ENCODE assay signal across 12 cellular contexts in the genomic region with DNA sequence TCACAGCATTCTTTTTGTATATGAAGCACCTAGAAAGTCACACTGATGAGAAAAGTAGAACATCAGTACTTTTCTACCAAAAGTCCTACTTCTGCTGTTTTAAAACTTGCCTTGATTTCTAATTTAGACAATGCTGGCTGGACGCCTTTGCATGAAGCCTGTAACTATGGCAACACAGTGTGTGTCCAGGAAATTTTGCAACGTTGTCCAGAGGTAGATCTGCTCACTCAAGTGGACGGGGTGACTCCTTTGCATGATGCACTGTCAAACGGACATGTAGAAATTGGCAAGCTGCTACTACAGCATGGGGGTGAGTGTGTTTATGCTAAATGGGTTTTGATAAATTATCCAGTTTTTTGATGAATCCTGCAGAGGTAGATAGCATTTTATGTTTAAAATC.
DNase-seq lines count a peak whose midpoint lies in the region; ATAC-seq and TF ChIP-seq lines count a peak whose summit lies in the region.
"Had no signal": no experiment of that assay in that cellular context is flagged by ENCODE, and none has a peak within 500 bp of the region (broad histone marks: within the 10 kb centered on the region; RNA-seq: fewer than 3 reads in every experiment).

No MANE protein-coding gene starts in this region.

- H3K4me3 Mint-ChIP-seq in immature natural killer cell = no peak overlapping the region
- no peak overlapping the region for H3K4me3 Mint-ChIP-seq in activated CD4-positive, alpha-beta T cell treated with anti-CD3 and anti-CD28 coated beads, Interleukin-2, amount 10 ng/mL, durations not matched to agents 7 days and 5 days

- H3K27ac ChIP-seq in right atrium auricular region = no peak overlapping the region
- H3K27ac ChIP-seq in testis = no peak overlapping the region
- H3K27ac ChIP-seq: SJCRH30, tibial nerve had no signal

- 36 to 43% methylated on average over 4 of the region's 4 CpGs for WGBS in testis, 2 donors

- CTCF ChIA-PET in activated CD4-positive, alpha-beta T cell treated with anti-CD3 and anti-CD28 coated beads, Interleukin-2, amount 10 ng/mL, durations not matched to agents 7 days and 5 days (lab: Charles Lee) = no interaction called here

- H3K36me3 Mint-ChIP-seq in immature natural killer cell = peaks cover 11 to 29% (median 15%) of the 10 kb centered on the region in 3 donors
- peaks cover 15% of the 10 kb centered on the region for H3K36me3 Mint-ChIP-seq in activated CD4-positive, alpha-beta T cell treated with anti-CD3 and anti-CD28 coated beads, Interleukin-2, amount 10 ng/mL, durations not matched to agents 7 days and 5 days (ENCODE audit: low read depth)

- H3K4me1 ChIP-seq in right atrium auricular region = peaks cover 0 to 4% of the 10 kb centered on the region in 2 donors
- no peaks in the 10 kb centered on the region for H3K4me1 ChIP-seq in testis
- H3K4me1 ChIP-seq: SJCRH30 had no signal

- H3K4me1 Mint-ChIP-seq in immature natural killer cell = peaks cover 7 to 20% of the 10 kb centered on the region in 2 donors
- H3K4me1 Mint-ChIP-seq in activated CD4-positive, alpha-beta T cell treated with anti-CD3 and anti-CD28 coated beads, Interleukin-2, amount 10 ng/mL, durations not matched to agents 7 days and 5 days = peaks cover 4% of the 10 kb centered on the region

- no peak for DNase-seq in Right ventricle myocardium superior
- DNase-seq in right atrium auricular region (ENCODE audit: low spot score) = no peak
- peak; percentile 46 for DNase-seq in SHP77 treated with DMSO at 0.1 percent for 48 hours (lab: John Stamatoyannopoulos, UW)
- peak; percentile 93 for DNase-seq in fibroblast of pulmonary artery (ENCODE audit: low read depth)
- peak; percentile 29 for DNase-seq in testis
- DNase-seq in immature natural killer cell = no peak
- no peak for DNase-seq in activated CD4-positive, alpha-beta T cell treated with anti-CD3 and anti-CD28 coated beads, Interleukin-2, amount 10 ng/mL, durations not matched to agents 7 days and 5 days
- DNase-seq in AG08396 (ENCODE audit: low spot score) = no peak
- DNase-seq: SJCRH30; stimulated activated CD4-positive, alpha-beta T cell treated with anti-CD3 and anti-CD28 coated beads, Interleukin-2, amount 100 ng/mL, for 24 hours had no signal

- TF ChIP-seq CTCF in right atrium auricular region (IDR thresholded peaks at IDR 0.05) (no peak), fibroblast of pulmonary artery (IDR thresholded peaks at IDR 0.05; ENCODE audit: low read length, missing control alignments) (no peak), testis (IDR thresholded peaks at IDR 0.05) (no peak)

- intact Hi-C loops in Right ventricle myocardium superior (cut with DNase I) (loop anchor here (5.0 kb wide), 1 partner anchor 165 kb away; no protein-coding TSS in a partner anchor), testis (cut with DNase I; ENCODE audit: low total_unique reads) (no loop called here)

- no peak for TF ChIP-seq POLR2A in testis (IDR thresholded peaks at IDR 0.05)

- no peak overlapping the region for H3K4me3 ChIP-seq in right atrium auricular region
- H3K4me3 ChIP-seq in fibroblast of pulmonary artery (replicated peaks; ENCODE audit: low read depth, low read length) = no peak overlapping the region
- H3K4me3 ChIP-seq in testis = no peak overlapping the region
- H3K4me3 ChIP-seq: lung, SJCRH30, tibial nerve had no signal

- peak overlapping the region in 1 of 6 donors; percentile 41 for H3K27ac Mint-ChIP-seq in immature natural killer cell
- H3K27ac Mint-ChIP-seq in activated CD4-positive, alpha-beta T cell treated with anti-CD3 and anti-CD28 coated beads, Interleukin-2, amount 10 ng/mL, durations not matched to agents 7 days and 5 days = no peak overlapping the region

- H3K27me3 Mint-ChIP-seq in immature natural killer cell (ENCODE audit: low read depth in 3 of 3) = peaks cover 0 to 4% (median 0%) of the 10 kb centered on the region in 3 donors
- H3K27me3 Mint-ChIP-seq in activated CD4-positive, alpha-beta T cell treated with anti-CD3 and anti-CD28 coated beads, Interleukin-2, amount 10 ng/mL, durations not matched to agents 7 days and 5 days = no peaks in the 10 kb centered on the region

- ATAC-seq in Right ventricle myocardium superior (ENCODE audit: poor library complexity) = peak; percentile 55

- H3K9me3 ChIP-seq in right atrium auricular region = no peaks in the 10 kb centered on the region
- H3K9me3 ChIP-seq in testis = no peaks in the 10 kb centered on the region
- H3K9me3 ChIP-seq: SJCRH30, tibial nerve had no signal

- H3K36me3 ChIP-seq in right atrium auricular region = no peaks in the 10 kb centered on the region
- no peaks in the 10 kb centered on the region for H3K36me3 ChIP-seq in testis (ENCODE audit: low read depth, missing control alignments)

- no peaks in the 10 kb centered on the region for H3K27me3 ChIP-seq in right atrium auricular region
- no peaks in the 10 kb centered on the region for H3K27me3 ChIP-seq in testis
- H3K27me3 ChIP-seq: SJCRH30, tibial nerve had no signal

- no peaks in the 10 kb centered on the region for H3K9me3 Mint-ChIP-seq in immature natural killer cell
- H3K9me3 Mint-ChIP-seq in activated CD4-positive, alpha-beta T cell treated with anti-CD3 and anti-CD28 coated beads, Interleukin-2, amount 10 ng/mL, durations not matched to agents 7 days and 5 days = no peaks in the 10 kb centered on the region

- POLR2A ChIA-PET in activated CD4-positive, alpha-beta T cell treated with anti-CD3 and anti-CD28 coated beads, Interleukin-2, amount 10 ng/mL, durations not matched to agents 7 days and 5 days (lab: Charles Lee) = no interaction called here

Comparison
In these comparisons a context has a peak if more than half of its experiments do, and no peak if none do; other contexts are left out.
1. DNase-seq: peak in SHP77 treated with DMSO at 0.1 percent for 48 hours (single experiment), fibroblast of pulmonary artery (single experiment) and testis (single experiment); none in Right ventricle myocardium superior (single experiment), right atrium auricular region (single experiment), immature natural killer cell (0 of 3), activated CD4-positive, alpha-beta T cell treated with anti-CD3 and anti-CD28 coated beads, Interleukin-2, amount 10 ng/mL, durations not matched to agents 7 days and 5 days (single experiment) and AG08396 (single experiment).